In genomic region chr6:15247750-15248450, GRCh38 we compare ENCODE assay signal across 8 cellular contexts. TPM values are rescaled to one million over a fixed set of nuclear protein-coding genes. Genes with fewer than 3 reads are reported as not detected.
DNase-seq lines count a peak whose midpoint lies in the region; ATAC-seq and TF ChIP-seq lines count a peak whose summit lies in the region.

No MANE protein-coding gene starts in this region.

- peaks cover 47% of the 10 kb centered on the region for H3K4me1 Mint-ChIP-seq in activated naive CD8-positive, alpha-beta T cell (ENCODE audit: low read depth)

- H3K4me3 Mint-ChIP-seq in activated naive CD8-positive, alpha-beta T cell, result peak overlapping the region; percentile 99

- H3K27me3 ChIP-seq in parathyroid adenoma (ENCODE audit: control insufficient read depth, insufficient read depth, low read length), result no peaks in the 10 kb centered on the region
- no peaks in the 10 kb centered on the region for H3K27me3 ChIP-seq in tibial artery

- H3K4me3 ChIP-seq in parathyroid adenoma (ENCODE audit: low read depth, low read length), result peak overlapping the region; percentile 98
- peak overlapping the region; percentile 60 to 69 for H3K4me3 ChIP-seq in tibial artery

- H3K4me1 ChIP-seq in parathyroid adenoma, result peaks cover 2% of the 10 kb centered on the region
- H3K4me1 ChIP-seq in tibial artery, result peaks cover 0 to 36% (median 15%) of the 10 kb centered on the region in 4 donors

- H3K27ac Mint-ChIP-seq in activated naive CD8-positive, alpha-beta T cell, result peak overlapping the region; percentile 98

- peaks cover 7% of the 10 kb centered on the region for H3K79me2 ChIP-seq in parathyroid adenoma

- TF ChIP-seq CTCF in parathyroid adenoma (IDR thresholded peaks at IDR 0.05) (no peak), tibial artery (IDR thresholded peaks at IDR 0.05) (peak; percentile 22 to 28)

- ATAC-seq in HG03139 (IDR thresholded peaks at IDR 0.05; ENCODE audit: unreplicated experiment), result peak; percentile 6
- no peak for ATAC-seq in Right ventricle myocardium superior (ENCODE audit: poor library complexity)

- H3K9me3 Mint-ChIP-seq in activated naive CD8-positive, alpha-beta T cell (ENCODE audit: low read depth), result no peaks in the 10 kb centered on the region

- peak overlapping the region; percentile 61 for H3K4me2 ChIP-seq in parathyroid adenoma (ENCODE audit: low read length)

- intact Hi-C loops in Right ventricle myocardium superior (cut with DNase I) (loop anchor here (5.0 to 10.0 kb wide), 2 partner anchors 194 to 1033 kb away; no protein-coding TSS in a partner anchor), tibial artery (cut with DNase I; ENCODE audit: low total_unique reads) (loop anchor here (10.0 kb wide), 3 partner anchors 187 to 1043 kb away; no protein-coding TSS in a partner anchor)

- DNase-seq in NCI-H524 (lab: John Stamatoyannopoulos, UW), result peak; percentile 31 to 70
- no peak for DNase-seq in NCI-H524 treated with DMSO at 0.1 percent for 48 hours (lab: John Stamatoyannopoulos, UW)
- DNase-seq in RPMI8226, result peak; percentile 79
- peak; percentile 74 for DNase-seq in Right ventricle myocardium superior
- peak; percentile 29 to 75 for DNase-seq in tibial artery

- H3K36me3 Mint-ChIP-seq in activated naive CD8-positive, alpha-beta T cell, result no peaks in the 10 kb centered on the region

- H3K36me3 ChIP-seq in parathyroid adenoma (ENCODE audit: control insufficient read depth, insufficient read depth, low read length) (no peaks in the 10 kb centered on the region), tibial artery (no peaks in the 10 kb centered on the region)

- peak overlapping the region; percentile 61 for H3K27ac ChIP-seq in parathyroid adenoma
- peak overlapping the region; percentile 88 to 91 for H3K27ac ChIP-seq in tibial artery

- H3K9ac ChIP-seq in parathyroid adenoma, result no peak overlapping the region

- H3K9me3 ChIP-seq in parathyroid adenoma (ENCODE audit: control insufficient read depth, low read length), result no peaks in the 10 kb centered on the region
- H3K9me3 ChIP-seq in tibial artery, result no peaks in the 10 kb centered on the region

- H2AFZ ChIP-seq in parathyroid adenoma, result peak overlapping the region; percentile 74

- no peaks in the 10 kb centered on the region for H3K27me3 Mint-ChIP-seq in activated naive CD8-positive, alpha-beta T cell

RNA-seq across cellular contexts. Expression of gene JARID2, which starts 2.0 kb away (rescaled TPM):
- total RNA-seq in Right ventricle myocardium superior, result 8.1 TPM
